In genomic region chr17:81986606-81987005, GRCh38 we compare ENCODE assay signal across 28 cellular contexts. TPM values are rescaled to one million over a fixed set of nuclear protein-coding genes. Genes with fewer than 3 reads are reported as not detected.
DNase-seq lines count a peak whose midpoint lies in the region; ATAC-seq, FAIRE-seq and TF ChIP-seq lines count a peak whose summit lies in the region.
"Had no signal": no experiment of that assay in that cellular context is flagged by ENCODE, and none has a peak within 500 bp of the region (broad histone marks: within the 10 kb centered on the region; RNA-seq: fewer than 3 reads in every experiment).

No MANE protein-coding gene starts in this region.

- peaks cover 11% of the 10 kb centered on the region for H3K4me1 Mint-ChIP-seq in neural progenitor cell
- H3K4me1 Mint-ChIP-seq in effector memory CD8-positive, alpha-beta T cell (ENCODE audit: low read depth in 2 of 2): peaks cover 11 to 24% of the 10 kb centered on the region in 2 donors

- ATAC-seq in GM12878 (no peak), HG03432 (IDR thresholded peaks at IDR 0.05; ENCODE audit: unreplicated experiment) (no peak)
- no peak for ATAC-seq in effector memory CD8-positive, alpha-beta T cell (replicated peaks)
- ATAC-seq: GM23338 had no signal

- H3F3A ChIP-seq in neural progenitor cell (ENCODE audit: low read depth): peaks cover 8% of the 10 kb centered on the region

- over 99% methylated on average over 25 of the region's 26 CpGs for WGBS in GM12878 (ENCODE audit: insufficient coverage, insufficient replicate concordance, low lambda C conversion rate, missing lambda C conversion rate)

- no peaks in the 10 kb centered on the region for H3K79me2 ChIP-seq in GM12878 (ENCODE audit: control insufficient read depth, insufficient read depth, low read length)
- H3K79me2 ChIP-seq in neural progenitor cell (ENCODE audit: low read depth): peaks cover 4% of the 10 kb centered on the region

- POLR2A ChIA-PET in GM12878 (lab: Charles Lee): no interaction called here

- H3K4me1 ChIP-seq in BE2C (peaks cover 9% of the 10 kb centered on the region), GM12878 (ENCODE audit: control insufficient read depth, insufficient read depth, low read length) (no peaks in the 10 kb centered on the region), neural progenitor cell (peaks cover 6% of the 10 kb centered on the region), left ventricle myocardium inferior (peaks cover 11% of the 10 kb centered on the region)

- H3K9me3 ChIP-seq in BE2C: no peaks in the 10 kb centered on the region
- no peaks in the 10 kb centered on the region for H3K9me3 ChIP-seq in GM12878 (replicated peaks; ENCODE audit: control insufficient read depth, insufficient read depth, low read length)
- no peaks in the 10 kb centered on the region for H3K9me3 ChIP-seq in neural progenitor cell (ENCODE audit: low read depth)
- H3K9me3 ChIP-seq in left ventricle myocardium inferior (replicated peaks): no peaks in the 10 kb centered on the region

- no peaks in the 10 kb centered on the region for H3K27me3 ChIP-seq in BE2C
- no peaks in the 10 kb centered on the region for H3K27me3 ChIP-seq in H7 (ENCODE audit: control insufficient read depth, insufficient read depth, low read length)
- no peaks in the 10 kb centered on the region for H3K27me3 ChIP-seq in GM12878 (replicated peaks in 1 of 2; ENCODE audit: control insufficient read depth in 2 of 2, insufficient read depth in 2 of 2, low read length in 1 of 2)
- H3K27me3 ChIP-seq in neural progenitor cell: no peaks in the 10 kb centered on the region
- no peaks in the 10 kb centered on the region for H3K27me3 ChIP-seq in left ventricle myocardium inferior (ENCODE audit: low read depth)

- no peaks in the 10 kb centered on the region for H4K20me1 ChIP-seq in GM12878 (ENCODE audit: control insufficient read depth, insufficient read depth)
- no peaks in the 10 kb centered on the region for H4K20me1 ChIP-seq in neural progenitor cell (ENCODE audit: low read depth)

- CTCF ChIA-PET in GM12878 (lab: Yijun Ruan, JAX): interaction anchor here (0.5 to 1.3 kb wide), 2 partner anchors 34 to 90 kb away, joined by 4 to 6 read pairs; no protein-coding TSS in a partner anchor

- SMC1A ChIA-PET in GM12878 (lab: Charles Lee; ENCODE audit: uncharacterized antibody, unreplicated experiment): no interaction called here

- H3K4me2 ChIP-seq in GM12878 (ENCODE audit: control insufficient read depth, insufficient read depth) (no peak overlapping the region), neural progenitor cell (no peak overlapping the region)
- H3K4me2 ChIP-seq: GM23338 had no signal

- TF ChIP-seq CTCF in BE2C (IDR thresholded peaks at IDR 0.05; ENCODE audit: low read depth, low read length) (no peak), GM12878 (IDR thresholded peaks at IDR 0.05 in 2 of 3, conservative IDR thresholded peaks at IDR 0.05 in 1 of 3; ENCODE audit: control insufficient read depth in 2 of 3, extremely low read depth in 1 of 3, insufficient read depth in 1 of 3, low read depth in 3 of 3, low read length in 3 of 3) (no peak), neural progenitor cell (IDR thresholded peaks at IDR 0.05) (no peak), left ventricle myocardium inferior (IDR thresholded peaks at IDR 0.05; ENCODE audit: borderline replicate concordance) (no peak)

- BruUV-seq in GM12878 (replicated peaks; lab: Mats Ljungman, UMichigan): TSS peak; percentile 37

- H2AFZ ChIP-seq in GM12878 (ENCODE audit: control insufficient read depth, low read depth, low read length) (no peak overlapping the region), neural progenitor cell (replicated peaks) (no peak overlapping the region)
- H2AFZ ChIP-seq: GM23338 had no signal

- TF ChIP-seq RAD21 in GM12878 (IDR thresholded peaks at IDR 0.05; ENCODE audit: insufficient read depth, low read depth, low read length): no peak

- intact Hi-C loops in GM12878 (cut with micrococcal nuclease; ENCODE audit: unreplicated experiment): no loop called here
- intact Hi-C loops in left ventricle myocardium inferior (cut with micrococcal nuclease): no loop called here

- TF ChIP-seq EP300 in GM12878 (IDR thresholded peaks at IDR 0.05; ENCODE audit: borderline replicate concordance in 1 of 2, control insufficient read depth in 1 of 2, low read depth in 2 of 2, low read length in 2 of 2): no peak

- RAD21 ChIA-PET in GM12878 (lab: Charles Lee; ENCODE audit: unreplicated experiment): no interaction called here

- peak; percentile 9 for DNase-seq in BE2C
- peak; percentile 41 for DNase-seq in H7
- no peak for DNase-seq in GM12878 (ENCODE audit: low read depth, low spot score)
- no peak for DNase-seq in neural progenitor cell (ENCODE audit: low spot score)
- DNase-seq in effector memory CD8-positive, alpha-beta T cell: no peak
- DNase-seq in left ventricle myocardium inferior: no peak
- no peak for DNase-seq in Kasumi-1 (lab: John Stamatoyannopoulos, UW)
- DNase-seq: C1 segment of cervical spinal cord; CD4-positive, alpha-beta memory T cell; COR-L47; DMS53; HCEC 1CT; NCI-H1092; NCI-H1417 treated with DMSO at 0.1 percent for 48 hours; NCI-H1694 treated with DMSO at 0.1 percent for 48 hours; NCI-H2081; NCI-H2227 treated with DMSO at 0.1 percent for 48 hours; NCI-H69; SHP77 had no signal

- no peak overlapping the region for H3K27ac ChIP-seq in GM12878 (ENCODE audit: control insufficient read depth, insufficient read depth)
- H3K27ac ChIP-seq in neural progenitor cell: no peak overlapping the region
- H3K27ac ChIP-seq in left ventricle myocardium inferior (replicated peaks): no peak overlapping the region

- in situ Hi-C loops in GM12878 (cut with MboI): no loop called here

- no peak for FAIRE-seq in GM12878 (lab: Jason Lieb, UNC)
- FAIRE-seq: A204.1 had no signal

- H3K4me3 Mint-ChIP-seq in neural progenitor cell: no peak overlapping the region
- no peak overlapping the region for H3K4me3 Mint-ChIP-seq in effector memory CD8-positive, alpha-beta T cell
- H3K4me3 Mint-ChIP-seq: CD4-positive, alpha-beta memory T cell; GM23338; IgD-negative memory B cell had no signal

- no peak overlapping the region for H3K9ac ChIP-seq in GM12878 (ENCODE audit: control insufficient read depth, insufficient read depth, low read length)
- H3K9ac ChIP-seq in neural progenitor cell: no peak overlapping the region

- H3K27me3 Mint-ChIP-seq in neural progenitor cell (ENCODE audit: insufficient read depth, low read depth): peaks cover 13% of the 10 kb centered on the region
- H3K27me3 Mint-ChIP-seq in effector memory CD8-positive, alpha-beta T cell: no peaks in the 10 kb centered on the region
- H3K27me3 Mint-ChIP-seq: CD4-positive, alpha-beta memory T cell; IgD-negative memory B cell had no signal

- H3K36me3 Mint-ChIP-seq in neural progenitor cell: peaks cover 12% of the 10 kb centered on the region
- peaks cover 25% of the 10 kb centered on the region for H3K36me3 Mint-ChIP-seq in effector memory CD8-positive, alpha-beta T cell (ENCODE audit: insufficient read depth)

- H3K9me3 Mint-ChIP-seq in neural progenitor cell: peaks cover 2% of the 10 kb centered on the region
- no peaks in the 10 kb centered on the region for H3K9me3 Mint-ChIP-seq in effector memory CD8-positive, alpha-beta T cell
- H3K9me3 Mint-ChIP-seq: CD4-positive, alpha-beta memory T cell; GM23338; IgD-negative memory B cell had no signal

- peak overlapping the region; percentile 53 for H3K27ac Mint-ChIP-seq in neural progenitor cell
- H3K27ac Mint-ChIP-seq in effector memory CD8-positive, alpha-beta T cell: no peak overlapping the region
- H3K27ac Mint-ChIP-seq: CD4-positive, alpha-beta memory T cell; GM23338 had no signal

- H3K36me3 ChIP-seq in BE2C (peaks cover 19% of the 10 kb centered on the region), H7 (replicated peaks; ENCODE audit: control insufficient read depth, insufficient read depth, low read length) (peaks cover 10% of the 10 kb centered on the region), GM12878 (ENCODE audit: control insufficient read depth in 2 of 2, insufficient read depth in 2 of 2, low read length in 1 of 2) (peaks cover 3 to 10% of the 10 kb centered on the region in 2 experiments; a peak in 3 of 4 replicates), neural progenitor cell (no peaks in the 10 kb centered on the region), left ventricle myocardium inferior (peaks cover 30% of the 10 kb centered on the region)

- TF ChIP-seq POLR2A in GM12878 (IDR thresholded peaks at IDR 0.05; ENCODE audit: low read depth, low read length): no peak; the same call in 1 of the 2 replicates

- H3K4me3 ChIP-seq in BE2C (ENCODE audit: low read depth, low read length) (no peak overlapping the region), H7 (ENCODE audit: insufficient read depth, low read depth, low read length) (no peak overlapping the region), GM12878 (no peak overlapping the region), neural progenitor cell (no peak overlapping the region), left ventricle myocardium inferior (no peak overlapping the region)
- H3K4me3 ChIP-seq: GM23338 had no signal

RNA-seq across cellular contexts. Expression of gene ASPSCR1, which starts 9.2 kb away (rescaled TPM):
- 69.7 TPM for polyA plus RNA-seq in BE2C (2012; ENCODE audit: insufficient read depth, insufficient read length, low read depth)
- 62.1 and 65.8 TPM in 2 replicates for total RNA-seq in H7 (2014; rRNA removed; shearing (Covaris generic))
- total RNA-seq in GM12878 (2013; cell fraction: nucleolus; rRNA removed): 52.1 and 55.2 TPM in 2 replicates
- 34.9 and 43.8 TPM in 2 replicates for total RNA-seq in GM12878 (2014; rRNA removed)
- total RNA-seq in GM12878 (2014; rRNA removed; fragmentation: Illumina TruSeq; extraction: Trizol): 14.2 and 19.0 TPM in 2 replicates
- 42.4 and 43.3 TPM in 2 replicates for total RNA-seq in GM12878 (2021)
- polyA plus RNA-seq in GM12878 (2011; ENCODE audit: low read depth): 8.2 TPM
- polyA plus RNA-seq in GM12878 (2011; rRNA removed): 4.1 and 10.3 TPM in 2 replicates
- 19.8 and 36.7 TPM in 2 replicates for polyA plus RNA-seq in GM12878 (2011; cell fraction: cytosol; rRNA removed)
- 75.2 and 97.9 TPM in 2 replicates for polyA plus RNA-seq in GM12878 (2011; cell fraction: nucleus; rRNA removed)
- polyA plus RNA-seq in GM12878 (2012): 19.6 and 27.9 TPM in 2 replicates
- polyA plus RNA-seq in GM12878 (2014; fragmentation: Illumina TruSeq; extraction: Trizol): 1.7 and 10.9 TPM in 2 replicates
- polyA plus RNA-seq in GM12878 (2014; fragmentation: Nextera tagmentation; extraction: Ambion mirVana): 1 to 10 TPM; 1.5 to 7.2 TPM
- 48.4 and 58.7 TPM in 2 replicates for polyA plus RNA-seq in GM12878 (2014; rRNA removed)
- 10 to 100 TPM; 31.9 to 41.9 TPM for polyA plus RNA-seq in GM12878 (2016; fragmentation: Nextera tagmentation; extraction: Ambion mirVana)
- polyA minus RNA-seq in GM12878 (2011; rRNA and poly(A)+ RNA removed): 5.9 and 17.9 TPM in 2 replicates
- polyA minus RNA-seq in GM12878 (2011; cell fraction: cytosol; rRNA and poly(A)+ RNA removed): 8.3 and 13.8 TPM in 2 replicates
- polyA minus RNA-seq in GM12878 (2011; cell fraction: nucleus; rRNA and poly(A)+ RNA removed): 26.1 and 47.5 TPM in 2 replicates
- total RNA-seq in neural progenitor cell (ENCODE audit: low replicate concordance): 13.1 and 40.9 TPM in 2 replicates
- total RNA-seq in left ventricle myocardium inferior: 27.5 TPM

RNA-seq across cellular contexts. Expression of gene NOTUM, which starts 25.6 kb away (rescaled TPM):
- polyA plus RNA-seq in BE2C (2012; ENCODE audit: insufficient read depth, insufficient read length, low read depth): 6.0 TPM
- 2.0 and 2.3 TPM in 2 replicates for total RNA-seq in H7 (2014; rRNA removed; shearing (Covaris generic))
- total RNA-seq in GM12878 (2013; cell fraction: nucleolus; rRNA removed): not detected in 2 replicates
- not detected in 2 replicates for total RNA-seq in GM12878 (2014; rRNA removed)
- total RNA-seq in GM12878 (2014; rRNA removed; fragmentation: Illumina TruSeq; extraction: Trizol): not detected in 2 replicates
- total RNA-seq in GM12878 (2021): 0.13 and 0.19 TPM in 2 replicates
- not detected for polyA plus RNA-seq in GM12878 (2011; ENCODE audit: low read depth)
- polyA plus RNA-seq in GM12878 (2011; rRNA removed): not detected in 2 replicates
- 0.05 TPM in 1 of 2 replicates, not detected in the other for polyA plus RNA-seq in GM12878 (2011; cell fraction: cytosol; rRNA removed)
- 0.06 and 0.09 TPM in 2 replicates for polyA plus RNA-seq in GM12878 (2011; cell fraction: nucleus; rRNA removed)
- polyA plus RNA-seq in GM12878 (2012): 0.04 and 0.14 TPM in 2 replicates
- not detected in 2 replicates for polyA plus RNA-seq in GM12878 (2014; fragmentation: Illumina TruSeq; extraction: Trizol)
- not detected for polyA plus RNA-seq in GM12878 (2014; fragmentation: Nextera tagmentation; extraction: Ambion mirVana)
- 0.04 TPM in 1 of 2 replicates, not detected in the other for polyA plus RNA-seq in GM12878 (2014; rRNA removed)
- polyA plus RNA-seq in GM12878 (2016; fragmentation: Nextera tagmentation; extraction: Ambion mirVana): not detected
- polyA minus RNA-seq in GM12878 (2011; rRNA and poly(A)+ RNA removed): not detected in 2 replicates
- not detected in 2 replicates for polyA minus RNA-seq in GM12878 (2011; cell fraction: cytosol; rRNA and poly(A)+ RNA removed)
- not detected in 2 replicates for polyA minus RNA-seq in GM12878 (2011; cell fraction: nucleus; rRNA and poly(A)+ RNA removed)
- total RNA-seq in neural progenitor cell (ENCODE audit: low replicate concordance): 0.25 TPM in 1 of 2 replicates, not detected in the other
- total RNA-seq in left ventricle myocardium inferior: not detected
- total RNA-seq: CD4-positive, alpha-beta memory T cell had no signal
- polyA plus RNA-seq: AG04450; CD4-positive, alpha-beta memory T cell; IgD-negative memory B cell had no signal

RNA-seq across cellular contexts. Expression of gene CENPX, which starts 36.1 kb away (rescaled TPM):
- 262 TPM for polyA plus RNA-seq in BE2C (2012; ENCODE audit: insufficient read depth, insufficient read length, low read depth)
- 171 and 247 TPM in 2 replicates for total RNA-seq in H7 (2014; rRNA removed; shearing (Covaris generic))
- total RNA-seq in GM12878 (2013; cell fraction: nucleolus; rRNA removed): 11.1 and 12.5 TPM in 2 replicates
- 84.0 and 101 TPM in 2 replicates for total RNA-seq in GM12878 (2014; rRNA removed)
- total RNA-seq in GM12878 (2014; rRNA removed; fragmentation: Illumina TruSeq; extraction: Trizol): 36.1 and 39.4 TPM in 2 replicates
- total RNA-seq in GM12878 (2021): 84.0 and 89.0 TPM in 2 replicates
- 25.7 TPM for polyA plus RNA-seq in GM12878 (2011; ENCODE audit: low read depth)
- 29.3 and 54.8 TPM in 2 replicates for polyA plus RNA-seq in GM12878 (2011; rRNA removed)
- 67.3 and 105 TPM in 2 replicates for polyA plus RNA-seq in GM12878 (2011; cell fraction: cytosol; rRNA removed)
- 77.9 and 82.8 TPM in 2 replicates for polyA plus RNA-seq in GM12878 (2011; cell fraction: nucleus; rRNA removed)
- polyA plus RNA-seq in GM12878 (2012): 34.3 and 37.6 TPM in 2 replicates
- 4.1 and 26.8 TPM in 2 replicates for polyA plus RNA-seq in GM12878 (2014; fragmentation: Illumina TruSeq; extraction: Trizol)
- 10 to 100 TPM; 11.7 to 39.3 TPM for polyA plus RNA-seq in GM12878 (2014; fragmentation: Nextera tagmentation; extraction: Ambion mirVana)
- 111 and 113 TPM in 2 replicates for polyA plus RNA-seq in GM12878 (2014; rRNA removed)
- polyA plus RNA-seq in GM12878 (2016; fragmentation: Nextera tagmentation; extraction: Ambion mirVana): 100 to 1,000 TPM; 181 to 182 TPM
- 10.0 and 21.6 TPM in 2 replicates for polyA minus RNA-seq in GM12878 (2011; rRNA and poly(A)+ RNA removed)
- polyA minus RNA-seq in GM12878 (2011; cell fraction: cytosol; rRNA and poly(A)+ RNA removed): 10.6 and 11.4 TPM in 2 replicates
- 12.7 and 15.8 TPM in 2 replicates for polyA minus RNA-seq in GM12878 (2011; cell fraction: nucleus; rRNA and poly(A)+ RNA removed)
- 53.0 and 85.0 TPM in 2 replicates for total RNA-seq in neural progenitor cell (ENCODE audit: low replicate concordance)
- 26.3 TPM for total RNA-seq in left ventricle myocardium inferior

RNA-seq across cellular contexts. Expression of gene LRRC45, which starts 36.5 kb away (rescaled TPM):
- polyA plus RNA-seq in BE2C (2012; ENCODE audit: insufficient read depth, insufficient read length, low read depth): 12.0 TPM
- total RNA-seq in H7 (2014; rRNA removed; shearing (Covaris generic)): 45.2 and 46.5 TPM in 2 replicates
- 22.5 and 23.4 TPM in 2 replicates for total RNA-seq in GM12878 (2013; cell fraction: nucleolus; rRNA removed)
- total RNA-seq in GM12878 (2014; rRNA removed) (18.6 and 24.2 TPM in 2 replicates), GM12878 (2014; rRNA removed; fragmentation: Illumina TruSeq; extraction: Trizol) (5.9 and 8.9 TPM in 2 replicates), GM12878 (2021) (24.9 and 27.7 TPM in 2 replicates), neural progenitor cell (ENCODE audit: low replicate concordance) (15.4 and 46.7 TPM in 2 replicates), left ventricle myocardium inferior (4.3 TPM)
- polyA plus RNA-seq in GM12878 (2011; ENCODE audit: low read depth): 2.2 TPM
- polyA plus RNA-seq in GM12878 (2011; rRNA removed) (4.5 and 7.7 TPM in 2 replicates), GM12878 (2014; fragmentation: Illumina TruSeq; extraction: Trizol) (2.5 and 3.6 TPM in 2 replicates), GM12878 (2014; fragmentation: Nextera tagmentation; extraction: Ambion mirVana) (under 1 TPM; 0.03 to 0.05 TPM), GM12878 (2014; rRNA removed) (24.2 and 24.4 TPM in 2 replicates), GM12878 (2016; fragmentation: Nextera tagmentation; extraction: Ambion mirVana) (10 to 100 TPM; 12.0 to 13.4 TPM)
- 7.3 and 16.6 TPM in 2 replicates for polyA plus RNA-seq in GM12878 (2011; cell fraction: cytosol; rRNA removed)
- 72.6 and 103 TPM in 2 replicates for polyA plus RNA-seq in GM12878 (2011; cell fraction: nucleus; rRNA removed)
- 8.6 and 9.9 TPM in 2 replicates for polyA plus RNA-seq in GM12878 (2012)
- polyA minus RNA-seq in GM12878 (2011; rRNA and poly(A)+ RNA removed): 4.2 and 11.4 TPM in 2 replicates
- 4.7 and 6.4 TPM in 2 replicates for polyA minus RNA-seq in GM12878 (2011; cell fraction: cytosol; rRNA and poly(A)+ RNA removed)
- polyA minus RNA-seq in GM12878 (2011; cell fraction: nucleus; rRNA and poly(A)+ RNA removed): 12.8 and 27.8 TPM in 2 replicates

RNA-seq across cellular contexts. Expression of gene MYADML2, which starts 39.6 kb away (rescaled TPM):
- 1.8 TPM for polyA plus RNA-seq in BE2C (2012; ENCODE audit: insufficient read depth, insufficient read length, low read depth)
- total RNA-seq in H7 (2014; rRNA removed; shearing (Covaris generic)): 0.24 and 0.30 TPM in 2 replicates
- total RNA-seq in GM12878 (2013; cell fraction: nucleolus; rRNA removed): 0.19 TPM in 1 of 2 replicates, not detected in the other
- total RNA-seq in GM12878 (2014; rRNA removed): not detected in 2 replicates
- total RNA-seq in GM12878 (2014; rRNA removed; fragmentation: Illumina TruSeq; extraction: Trizol): not detected in 2 replicates
- total RNA-seq in GM12878 (2021): not detected in 2 replicates
- polyA plus RNA-seq in GM12878 (2011; ENCODE audit: low read depth): not detected
- not detected in 2 replicates for polyA plus RNA-seq in GM12878 (2011; rRNA removed)
- polyA plus RNA-seq in GM12878 (2011; cell fraction: cytosol; rRNA removed): not detected in 2 replicates
- polyA plus RNA-seq in GM12878 (2011; cell fraction: nucleus; rRNA removed): not detected in 2 replicates
- 0.04 and 0.05 TPM in 2 replicates for polyA plus RNA-seq in GM12878 (2012)
- not detected in 2 replicates for polyA plus RNA-seq in GM12878 (2014; fragmentation: Illumina TruSeq; extraction: Trizol)
- polyA plus RNA-seq in GM12878 (2014; fragmentation: Nextera tagmentation; extraction: Ambion mirVana): not detected
- not detected in 2 replicates for polyA plus RNA-seq in GM12878 (2014; rRNA removed)
- polyA plus RNA-seq in GM12878 (2016; fragmentation: Nextera tagmentation; extraction: Ambion mirVana): not detected
- polyA minus RNA-seq in GM12878 (2011; rRNA and poly(A)+ RNA removed): not detected in 2 replicates
- polyA minus RNA-seq in GM12878 (2011; cell fraction: cytosol; rRNA and poly(A)+ RNA removed): not detected in 2 replicates
- polyA minus RNA-seq in GM12878 (2011; cell fraction: nucleus; rRNA and poly(A)+ RNA removed): not detected in 2 replicates
- 0.11 TPM in 1 of 2 replicates, not detected in the other for total RNA-seq in neural progenitor cell (ENCODE audit: low replicate concordance)
- total RNA-seq in left ventricle myocardium inferior: 7.2 TPM
- total RNA-seq: CD4-positive, alpha-beta memory T cell; Daoy; G401; NCI-H460; SK-MEL-5 had no signal
- polyA plus RNA-seq: AG04450; CD4-positive, alpha-beta memory T cell; IgD-negative memory B cell had no signal

Comparison
In these comparisons a context has a peak if more than half of its experiments do, and no peak if none do; other contexts are left out.
1. DNase-seq: peak in BE2C (single experiment) and H7 (single experiment); none in GM12878 (single experiment), neural progenitor cell (single experiment), effector memory CD8-positive, alpha-beta T cell (0 of 3), left ventricle myocardium inferior (single experiment) and Kasumi-1 (0 of 2).